Comparison of ENCODE assay signal across 12 cellular contexts in the genomic region with DNA sequence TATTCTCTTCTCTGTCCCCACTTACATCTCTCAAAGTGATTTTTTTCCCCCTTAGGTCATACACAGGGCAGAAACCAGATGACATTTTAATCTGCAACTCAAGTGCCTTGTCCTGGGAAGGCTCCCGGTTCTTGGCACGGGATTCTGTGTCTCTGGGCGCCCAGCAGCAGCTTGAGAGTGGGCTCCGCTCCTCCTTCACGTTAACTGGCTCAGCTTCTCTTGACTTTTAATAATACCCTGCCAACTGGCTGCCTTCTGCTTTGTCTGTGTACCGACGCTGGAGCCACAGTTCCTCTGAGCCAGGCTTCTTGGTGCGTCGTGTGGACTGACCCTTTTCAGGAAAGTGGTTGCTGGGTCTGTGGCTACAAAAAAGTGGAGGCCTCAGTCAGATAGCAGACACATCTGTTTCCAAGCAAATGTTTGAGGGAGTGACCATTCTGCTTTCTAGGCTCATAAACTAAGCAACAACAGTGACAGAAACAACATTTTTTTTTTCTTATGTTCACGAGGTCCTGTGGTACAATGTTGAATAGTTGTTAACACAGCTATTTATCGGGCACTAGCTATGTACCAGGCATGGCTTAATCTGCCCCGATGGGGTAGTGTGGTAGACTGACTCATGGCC.
DNase-seq lines count a peak whose midpoint lies in the region; ATAC-seq lines count a peak whose summit lies in the region.
"Had no signal": no experiment of that assay in that cellular context is flagged by ENCODE, and none has a peak within 500 bp of the region (broad histone marks: within the 10 kb centered on the region; RNA-seq: fewer than 3 reads in every experiment).

No MANE protein-coding gene starts in this region.

- H3K4me1 Mint-ChIP-seq in immature natural killer cell, result peaks cover 5 to 7% of the 10 kb centered on the region in 2 donors
- peaks cover 49 to 79% of the 10 kb centered on the region in 2 donors for H3K4me1 Mint-ChIP-seq in stimulated activated naive B cell treated with anti-CD40 and anti-IgM and Interleukin-4, amounts not matched to agents 10 μg/mL and 1 μg/mL and 100 μg/mL, for 72 hours

- ATAC-seq in stimulated activated naive B cell treated with anti-CD40 and anti-IgM and Interleukin-4, amounts not matched to agents 10 μg/mL and 1 μg/mL and 100 μg/mL, for 72 hours (replicated peaks), result no peak
- ATAC-seq in GM21576 (IDR thresholded peaks at IDR 0.05; ENCODE audit: unreplicated experiment) (no peak), GM18861 (IDR thresholded peaks at IDR 0.05; ENCODE audit: unreplicated experiment) (no peak), HG03280 (IDR thresholded peaks at IDR 0.05; ENCODE audit: unreplicated experiment) (no peak)
- ATAC-seq: activated CD8-positive, alpha-beta T cell treated with anti-CD3 and anti-CD28 coated beads for 36 hours; CD8-positive, alpha-beta T cell; naive thymus-derived CD8-positive, alpha-beta T cell had no signal

- no peaks in the 10 kb centered on the region for H3K36me3 Mint-ChIP-seq in immature natural killer cell
- peaks cover 0 to 3% of the 10 kb centered on the region in 2 donors for H3K36me3 Mint-ChIP-seq in stimulated activated naive B cell treated with anti-CD40 and anti-IgM and Interleukin-4, amounts not matched to agents 10 μg/mL and 1 μg/mL and 100 μg/mL, for 72 hours
- H3K36me3 Mint-ChIP-seq: CD8-positive, alpha-beta T cell; naive thymus-derived CD8-positive, alpha-beta T cell had no signal

- H3K27me3 Mint-ChIP-seq in immature natural killer cell (ENCODE audit: low read depth in 3 of 3), result peaks cover 2 to 4% (median 3%) of the 10 kb centered on the region in 3 donors
- H3K27me3 Mint-ChIP-seq in stimulated activated naive B cell treated with anti-CD40 and anti-IgM and Interleukin-4, amounts not matched to agents 10 μg/mL and 1 μg/mL and 100 μg/mL, for 72 hours, result no peaks in the 10 kb centered on the region
- H3K27me3 Mint-ChIP-seq: activated CD8-positive, alpha-beta T cell treated with anti-CD3 and anti-CD28 coated beads for 36 hours had no signal

- H3K4me3 Mint-ChIP-seq in immature natural killer cell, result no peak overlapping the region
- no peak overlapping the region for H3K4me3 Mint-ChIP-seq in stimulated activated naive B cell treated with anti-CD40 and anti-IgM and Interleukin-4, amounts not matched to agents 10 μg/mL and 1 μg/mL and 100 μg/mL, for 72 hours
- H3K4me3 Mint-ChIP-seq: activated CD8-positive, alpha-beta T cell treated with anti-CD3 and anti-CD28 coated beads for 36 hours; CD8-positive, alpha-beta T cell; naive thymus-derived CD8-positive, alpha-beta T cell had no signal

- H3K9me3 Mint-ChIP-seq in immature natural killer cell, result no peaks in the 10 kb centered on the region
- H3K9me3 Mint-ChIP-seq in stimulated activated naive B cell treated with anti-CD40 and anti-IgM and Interleukin-4, amounts not matched to agents 10 μg/mL and 1 μg/mL and 100 μg/mL, for 72 hours, result peaks cover 3 to 5% of the 10 kb centered on the region in 2 donors
- H3K9me3 Mint-ChIP-seq: activated CD8-positive, alpha-beta T cell treated with anti-CD3 and anti-CD28 coated beads for 36 hours; CD8-positive, alpha-beta T cell; naive thymus-derived CD8-positive, alpha-beta T cell had no signal

- peak; percentile 56 for DNase-seq in NCI-H2029 (lab: John Stamatoyannopoulos, UW)
- DNase-seq in cerebellar cortex (ENCODE audit: low spot score), result peak; percentile 8
- no peak for DNase-seq in immature natural killer cell
- no peak for DNase-seq in stimulated activated naive B cell treated with anti-CD40 and anti-IgM and Interleukin-4, amounts not matched to agents 10 μg/mL and 1 μg/mL and 100 μg/mL, for 72 hours
- DNase-seq: activated CD8-positive, alpha-beta T cell treated with anti-CD3 and anti-CD28 coated beads for 36 hours; CD8-positive, alpha-beta T cell; central memory CD4-positive, alpha-beta T cell; NCI-H446 had no signal

- H3K27ac Mint-ChIP-seq in immature natural killer cell, result peak overlapping the region in 4 of 6 donors; percentile 3 to 67 (median 54)
- peak overlapping the region; percentile 44 for H3K27ac Mint-ChIP-seq in stimulated activated naive B cell treated with anti-CD40 and anti-IgM and Interleukin-4, amounts not matched to agents 10 μg/mL and 1 μg/mL and 100 μg/mL, for 72 hours
- H3K27ac Mint-ChIP-seq: activated CD8-positive, alpha-beta T cell treated with anti-CD3 and anti-CD28 coated beads for 36 hours; CD8-positive, alpha-beta T cell had no signal

Comparison
In these comparisons a context has a peak if more than half of its experiments do, and no peak if none do; other contexts are left out.
1. DNase-seq: peak in NCI-H2029 (single experiment) and cerebellar cortex (single experiment); none in immature natural killer cell (0 of 3) and stimulated activated naive B cell treated with anti-CD40 and anti-IgM and Interleukin-4, amounts not matched to agents 10 μg/mL and 1 μg/mL and 100 μg/mL, for 72 hours (single experiment).